16 cellular contexts compared by ENCODE assay signal in the genomic region with DNA sequence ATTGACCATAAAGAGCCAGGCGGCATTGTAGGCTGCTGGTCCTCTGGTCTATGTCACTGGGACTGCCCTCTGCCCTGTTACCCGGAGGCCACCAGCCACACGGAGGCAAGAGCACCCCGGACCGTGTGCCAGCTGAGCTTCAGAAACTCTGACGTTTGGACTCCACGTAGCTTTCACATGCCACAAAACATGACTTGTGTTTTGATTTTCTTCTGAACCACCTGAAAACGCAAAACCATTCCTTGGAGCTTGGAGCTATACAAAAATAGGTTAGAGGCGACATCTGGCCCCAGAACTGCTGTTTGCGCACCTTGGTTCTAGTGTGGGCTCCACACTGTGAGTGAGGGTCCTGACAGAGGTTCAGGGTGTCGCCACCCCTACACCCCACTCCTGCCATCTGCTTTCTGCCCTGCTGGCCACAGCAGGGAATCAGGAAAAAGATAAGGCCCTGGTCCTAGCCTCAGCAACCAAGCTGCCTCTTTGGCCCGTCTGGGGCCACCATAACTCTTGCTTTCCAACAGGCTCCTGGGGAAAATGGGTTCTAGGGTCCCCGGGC.
DNase-seq lines count a peak whose midpoint lies in the region; ATAC-seq and TF ChIP-seq lines count a peak whose summit lies in the region.
"Had no signal": no experiment of that assay in that cellular context is flagged by ENCODE, and none has a peak within 500 bp of the region (broad histone marks: within the 10 kb centered on the region; RNA-seq: fewer than 3 reads in every experiment).

No MANE protein-coding gene starts in this region.

- peaks cover 2% of the 10 kb centered on the region for H4K20me1 ChIP-seq in H9 (ENCODE audit: control insufficient read depth, insufficient read depth, insufficient read length)
- no peaks in the 10 kb centered on the region for H4K20me1 ChIP-seq in mammary epithelial cell (ENCODE audit: insufficient read depth, low read length)

- no peak overlapping the region for H4K5ac ChIP-seq in H9 (ENCODE audit: insufficient read length, low read depth, low read length)

- H4K91ac ChIP-seq in H9 (ENCODE audit: insufficient read length, low read depth, low read length): no peak overlapping the region
- no peak overlapping the region for H4K91ac ChIP-seq in neuronal stem cell (ENCODE audit: low read depth, low read length, poor library complexity)

- no TSS peak for BruUV-seq in mammary epithelial cell (replicated peaks; lab: Mats Ljungman, UMichigan)

- no peak overlapping the region for H2BK20ac ChIP-seq in H9 (ENCODE audit: low read depth, low read length, poor library complexity, severe bottlenecking)

- H3K14ac ChIP-seq in H9 (ENCODE audit: insufficient read depth, low read length) (no peak overlapping the region; the same call in 1 of the 2 replicates), neuronal stem cell (ENCODE audit: low read length) (no peak overlapping the region)

- H2BK12ac ChIP-seq in H9 (ENCODE audit: insufficient read length, low read depth, low read length) (no peak overlapping the region), neuronal stem cell (ENCODE audit: low read length) (no peak overlapping the region)

- no peaks in the 10 kb centered on the region for H3K27me3 ChIP-seq in H9 (ENCODE audit: insufficient read depth, low read length)
- H3K27me3 ChIP-seq in esophagus muscularis mucosa: peaks cover 0 to 19% (median 0%) of the 10 kb centered on the region in 4 donors
- no peaks in the 10 kb centered on the region for H3K27me3 ChIP-seq in neuronal stem cell (ENCODE audit: control insufficient read depth in 3 of 3, insufficient read depth in 3 of 3, low read depth in 1 of 3, low read length in 3 of 3)
- no peaks in the 10 kb centered on the region for H3K27me3 ChIP-seq in upper lobe of right lung
- H3K27me3 ChIP-seq in mammary epithelial cell (ENCODE audit: insufficient read depth, low read length): no peaks in the 10 kb centered on the region

- H3K23ac ChIP-seq in H9 (ENCODE audit: insufficient read length, low read depth, low read length) (no peak overlapping the region), neuronal stem cell (ENCODE audit: low read depth, low read length, poor library complexity) (no peak overlapping the region)

- H3K9ac ChIP-seq in H9 (ENCODE audit: extremely low read depth, insufficient read length, low read length) (no peak overlapping the region), neuronal stem cell (ENCODE audit: low read depth, low read length, poor library complexity) (no peak overlapping the region), mammary epithelial cell (ENCODE audit: insufficient read depth, low read length) (no peak overlapping the region)

- no peak overlapping the region for H3K4me3 ChIP-seq in esophagus muscularis mucosa
- H3K4me3 ChIP-seq in neuronal stem cell (ENCODE audit: low read length in 2 of 2): no peak overlapping the region
- no peak overlapping the region for H3K4me3 ChIP-seq in upper lobe of right lung
- H3K4me3 ChIP-seq in mammary epithelial cell (replicated peaks in 1 of 3; ENCODE audit: insufficient read depth in 1 of 3, low read depth in 2 of 3, low read length in 3 of 3): no peak overlapping the region
- H3K4me3 ChIP-seq: GM12878, GM23338 had no signal

- H3T11ph ChIP-seq in H9 (ENCODE audit: low read length): no peak overlapping the region

- DNase-seq in H9 (peak; percentile 14), esophagus muscularis mucosa (ENCODE audit: extremely low spot score) (peak; percentile 12), neuronal stem cell (ENCODE audit: low spot score) (no peak), kidney tubule cell (ENCODE audit: low spot score) (no peak), upper lobe of right lung (no peak), mammary epithelial cell (no peak)
- no peak for DNase-seq in activated T-cell treated with anti-CD3 and anti-CD28 coated beads, Interleukin-2, amount 50 U/mL, for 24 hours
- DNase-seq: C1 segment of cervical spinal cord; Calu3; CD4-positive, alpha-beta T cell; DMS 273 treated with DMSO at 0.1 percent for 48 hours; HCEC 1CT; HFFc6 had no signal

- H3K79me2 ChIP-seq in H9 (ENCODE audit: insufficient read depth, low read length) (no peaks in the 10 kb centered on the region), mammary epithelial cell (ENCODE audit: insufficient read depth, low read length) (no peaks in the 10 kb centered on the region)

- H3K23me2 ChIP-seq in H9 (ENCODE audit: insufficient read length, low read depth, low read length, poor library complexity, severe bottlenecking): no peaks in the 10 kb centered on the region

- no peak overlapping the region for H2BK5ac ChIP-seq in H9 (ENCODE audit: insufficient read length, low read length)
- no peak overlapping the region for H2BK5ac ChIP-seq in neuronal stem cell (ENCODE audit: low read length)

- H2AFZ ChIP-seq in H9 (ENCODE audit: low read length): no peak overlapping the region
- H2AFZ ChIP-seq in neuronal stem cell (ENCODE audit: low read length): peak overlapping the region; percentile 87
- H2AFZ ChIP-seq in mammary epithelial cell (ENCODE audit: low read depth, low read length): no peak overlapping the region
- H2AFZ ChIP-seq: GM23338 had no signal

- H3K4me3 Mint-ChIP-seq in H9: no peak overlapping the region
- no peak overlapping the region for H3K4me3 Mint-ChIP-seq in activated T-cell treated with anti-CD3 and anti-CD28 coated beads, Interleukin-2, amount 50 U/mL, for 24 hours
- H3K4me3 Mint-ChIP-seq: B cell; CD4-positive, alpha-beta T cell; GM23338; HFFc6 had no signal

- H2BK120ac ChIP-seq in H9 (ENCODE audit: low read depth, low read length, poor library complexity, severe bottlenecking) (no peak overlapping the region), neuronal stem cell (ENCODE audit: low read depth, low read length) (no peak overlapping the region)

- no peaks in the 10 kb centered on the region; a peak in 1 of 7 replicates for H3K36me3 Mint-ChIP-seq in H9 (ENCODE audit: insufficient read depth in 1 of 3, low read depth in 3 of 3)
- H3K36me3 Mint-ChIP-seq in activated T-cell treated with anti-CD3 and anti-CD28 coated beads, Interleukin-2, amount 50 U/mL, for 24 hours (ENCODE audit: low read depth): no peaks in the 10 kb centered on the region

- H3K9me3 ChIP-seq in H9 (ENCODE audit: control insufficient read depth, low read depth, low read length): no peaks in the 10 kb centered on the region
- H3K9me3 ChIP-seq in esophagus muscularis mucosa: peaks cover 0 to under 1% (median 0%) of the 10 kb centered on the region in 4 donors
- no peaks in the 10 kb centered on the region for H3K9me3 ChIP-seq in neuronal stem cell (replicated peaks in 1 of 2; ENCODE audit: control insufficient read depth in 2 of 2, insufficient read depth in 1 of 2, low read depth in 1 of 2, low read length in 2 of 2)
- H3K9me3 ChIP-seq in upper lobe of right lung: no peaks in the 10 kb centered on the region
- H3K9me3 ChIP-seq in mammary epithelial cell (replicated peaks; ENCODE audit: insufficient read depth, low read length): peaks cover 14% of the 10 kb centered on the region

- no peaks in the 10 kb centered on the region for H3K36me3 ChIP-seq in esophagus muscularis mucosa
- no peaks in the 10 kb centered on the region for H3K36me3 ChIP-seq in neuronal stem cell (replicated peaks in 1 of 2; ENCODE audit: control insufficient read depth in 2 of 2, insufficient read depth in 2 of 2, low read length in 2 of 2)
- H3K36me3 ChIP-seq in upper lobe of right lung: no peaks in the 10 kb centered on the region
- H3K36me3 ChIP-seq in mammary epithelial cell (ENCODE audit: insufficient read depth, low read length): no peaks in the 10 kb centered on the region

- intact Hi-C loops in esophagus muscularis mucosa (cut with DNase I) (no loop called here), upper lobe of right lung (cut with DNase I) (no loop called here), mammary epithelial cell (cut with micrococcal nuclease) (no loop called here)

- H4K8ac ChIP-seq in H9 (replicated peaks; ENCODE audit: insufficient read length, low read depth, low read length) (no peak overlapping the region), neuronal stem cell (ENCODE audit: low read depth, low read length) (peak overlapping the region; percentile 23)

- H3K4ac ChIP-seq in H9 (ENCODE audit: low read depth, low read length) (no peak overlapping the region), neuronal stem cell (ENCODE audit: low read length) (no peak overlapping the region)

- no peak overlapping the region for H3K27ac ChIP-seq in H9 (ENCODE audit: insufficient read length, low read depth, low read length)
- H3K27ac ChIP-seq in esophagus muscularis mucosa (replicated peaks in 1 of 4): no peak overlapping the region
- no peak overlapping the region for H3K27ac ChIP-seq in neuronal stem cell (replicated peaks; ENCODE audit: low read length)
- no peak overlapping the region for H3K27ac ChIP-seq in upper lobe of right lung
- no peak overlapping the region for H3K27ac ChIP-seq in mammary epithelial cell (ENCODE audit: insufficient read depth, low read depth, low read length)

- H3K4me1 ChIP-seq in H9 (ENCODE audit: insufficient read depth, low read length): no peaks in the 10 kb centered on the region
- no peaks in the 10 kb centered on the region for H3K4me1 ChIP-seq in esophagus muscularis mucosa
- peaks cover 3% of the 10 kb centered on the region in 2 donors for H3K4me1 ChIP-seq in neuronal stem cell (ENCODE audit: control insufficient read depth in 2 of 2, insufficient read depth in 1 of 2, low read depth in 1 of 2, low read length in 2 of 2)
- H3K4me1 ChIP-seq in upper lobe of right lung: no peaks in the 10 kb centered on the region
- H3K4me1 ChIP-seq in mammary epithelial cell (ENCODE audit: insufficient read depth, low read length): no peaks in the 10 kb centered on the region

- dilution Hi-C loops in mammary epithelial cell (cut with HindIII; ENCODE audit: low sequenced_read_pairs): no loop called here

- no peak for ATAC-seq in upper lobe of right lung
- ATAC-seq: GM12878, GM23338 had no signal

- H3K79me1 ChIP-seq in H9 (ENCODE audit: insufficient read depth, low read depth, low read length, poor library complexity, severe bottlenecking) (no peaks in the 10 kb centered on the region), neuronal stem cell (ENCODE audit: low read depth, low read length) (peaks cover 1% of the 10 kb centered on the region)

- TF ChIP-seq CTCF in H9 (conservative IDR thresholded peaks at IDR 0.05) (no peak), esophagus muscularis mucosa (IDR thresholded peaks at IDR 0.05) (no peak), upper lobe of right lung (IDR thresholded peaks at IDR 0.05) (no peak), mammary epithelial cell (conservative IDR thresholded peaks at IDR 0.05 in 1 of 2, IDR thresholded peaks at IDR 0.05 in 1 of 2; ENCODE audit: extremely low read depth in 1 of 2, insufficient read depth in 1 of 2, low read depth in 1 of 2, low read length in 2 of 2) (no peak)

- no CpG with 5 or more reads among the region's 13 CpGs for WGBS in H9 (ENCODE audit: extremely low coverage, insufficient read length, low lambda C conversion rate)
- 87% methylated on average over 11 of the region's 13 CpGs for WGBS in esophagus muscularis mucosa
- WGBS in neuronal stem cell (ENCODE audit: extremely low coverage in 2 of 2, insufficient read length in 2 of 2, insufficient replicate concordance in 1 of 2), 2 donors: no CpG with 5 or more reads among the region's 13 CpGs
- WGBS in mammary epithelial cell (ENCODE audit: low coverage, missing lambda C conversion rate): 82% methylated on average over 7 of the region's 13 CpGs

- H2BK15ac ChIP-seq in H9 (ENCODE audit: low read depth, low read length) (no peak overlapping the region), neuronal stem cell (ENCODE audit: low read length) (no peak overlapping the region)

- no peak for TF ChIP-seq EP300 in esophagus muscularis mucosa (IDR thresholded peaks at IDR 0.05)

- CTCF ChIA-PET in mammary epithelial cell (lab: Charles Lee; ENCODE audit: low non-redundant PET): no interaction called here

- H3K4me2 ChIP-seq in H9 (ENCODE audit: insufficient read depth, insufficient read length, low read length) (no peak overlapping the region), neuronal stem cell (ENCODE audit: insufficient read depth, low read length, poor library complexity, severe bottlenecking) (no peak overlapping the region), mammary epithelial cell (ENCODE audit: insufficient read depth, low read depth, low read length) (no peak overlapping the region)
- H3K4me2 ChIP-seq: GM23338 had no signal

- peaks cover 5 to 6% of the 10 kb centered on the region in 2 experiments for H3K4me1 Mint-ChIP-seq in H9
- H3K4me1 Mint-ChIP-seq in activated T-cell treated with anti-CD3 and anti-CD28 coated beads, Interleukin-2, amount 50 U/mL, for 24 hours (ENCODE audit: low read depth): no peaks in the 10 kb centered on the region
- H3K4me1 Mint-ChIP-seq: B cell, GM23338 had no signal

- H3K27me3 Mint-ChIP-seq in H9 (ENCODE audit: low read depth): peaks cover 13% of the 10 kb centered on the region
- H3K27me3 Mint-ChIP-seq in activated T-cell treated with anti-CD3 and anti-CD28 coated beads, Interleukin-2, amount 50 U/mL, for 24 hours: peaks cover 3% of the 10 kb centered on the region
- H3K27me3 Mint-ChIP-seq: B cell; CD4-positive, alpha-beta T cell had no signal

- H3K27ac Mint-ChIP-seq in H9: no peak overlapping the region
- H3K27ac Mint-ChIP-seq in activated T-cell treated with anti-CD3 and anti-CD28 coated beads, Interleukin-2, amount 50 U/mL, for 24 hours: no peak overlapping the region
- H3K27ac Mint-ChIP-seq: B cell; CD4-positive, alpha-beta T cell; GM23338; HFFc6 had no signal

- H3K56ac ChIP-seq in H9 (ENCODE audit: insufficient read length, low read depth, low read length): no peak overlapping the region

- in situ Hi-C loops in mammary epithelial cell (cut with MboI; ENCODE audit: low sequenced_read_pairs in 2 of 2): no loop called here

- no peaks in the 10 kb centered on the region for H3K9me3 Mint-ChIP-seq in H9
- H3K9me3 Mint-ChIP-seq in activated T-cell treated with anti-CD3 and anti-CD28 coated beads, Interleukin-2, amount 50 U/mL, for 24 hours: peaks cover 2% of the 10 kb centered on the region
- H3K9me3 Mint-ChIP-seq: CD4-positive, alpha-beta T cell; GM23338 had no signal

- H3K18ac ChIP-seq in H9 (ENCODE audit: insufficient read length, low read depth, low read length) (no peak overlapping the region), neuronal stem cell (ENCODE audit: low read length) (peak overlapping the region; percentile 65)

- no peak for TF ChIP-seq POLR2A in esophagus muscularis mucosa (IDR thresholded peaks at IDR 0.05; ENCODE audit: low read depth)

- no peak overlapping the region for H2AK5ac ChIP-seq in H9 (ENCODE audit: insufficient read length, low read length)
- peak overlapping the region; percentile 2 for H2AK5ac ChIP-seq in neuronal stem cell (ENCODE audit: low read depth, low read length)

Comparison
In these comparisons a context has a peak if more than half of its experiments do, and no peak if none do; other contexts are left out.
1. DNase-seq: peak in H9 (single experiment) and esophagus muscularis mucosa (single experiment); none in neuronal stem cell (single experiment), activated T-cell treated with anti-CD3 and anti-CD28 coated beads, Interleukin-2, amount 50 U/mL, for 24 hours (single experiment), kidney tubule cell (single experiment), upper lobe of right lung (single experiment) and mammary epithelial cell (single experiment).